Comparison of ENCODE assay signal across 22 cellular contexts in genomic region chr20:48730977-48731376, GRCh38.
DNase-seq lines count a peak whose midpoint lies in the region; ATAC-seq and TF ChIP-seq lines count a peak whose summit lies in the region.
"Had no signal": no experiment of that assay in that cellular context is flagged by ENCODE, and none has a peak within 500 bp of the region (broad histone marks: within the 10 kb centered on the region; RNA-seq: fewer than 3 reads in every experiment).

No MANE protein-coding gene starts in this region.

- POLR2A ChIA-PET in activated CD4-positive, alpha-beta T cell treated with anti-CD3 and anti-CD28 coated beads for 36 hours (lab: Charles Lee) = interaction anchor here (0.6 kb wide), 1 partner anchor 1048 kb away, joined by 3 read pairs; no protein-coding TSS in a partner anchor
- POLR2A ChIA-PET in activated CD4-positive, alpha-beta memory T cell treated with anti-CD3 and anti-CD28 coated beads, Interleukin-2, amount 10 ng/mL, durations not matched to agents 7 days and 5 days (lab: Charles Lee) = interaction anchor here (0.9 to 1.1 kb wide), 3 partner anchors 7 to 15 kb away, joined by 3 to 4 read pairs (median 4); no protein-coding TSS in a partner anchor

- CTCF ChIA-PET in activated CD4-positive, alpha-beta T cell treated with anti-CD3 and anti-CD28 coated beads for 36 hours (lab: Charles Lee) = no interaction called here
- CTCF ChIA-PET in activated CD4-positive, alpha-beta memory T cell treated with anti-CD3 and anti-CD28 coated beads, Interleukin-2, amount 10 ng/mL, durations not matched to agents 7 days and 5 days (lab: Charles Lee) = no interaction called here

- H3K4me1 Mint-ChIP-seq in activated CD4-positive, alpha-beta T cell treated with anti-CD3 and anti-CD28 coated beads for 36 hours = peaks cover 17% of the 10 kb centered on the region
- H3K4me1 Mint-ChIP-seq in activated CD4-positive, alpha-beta memory T cell treated with anti-CD3 and anti-CD28 coated beads, Interleukin-2, amount 10 ng/mL, durations not matched to agents 7 days and 5 days = peaks cover 40% of the 10 kb centered on the region
- H3K4me1 Mint-ChIP-seq in neural crest cell = peaks cover 58% of the 10 kb centered on the region

- no peaks in the 10 kb centered on the region for H3K9me3 ChIP-seq in left ventricle myocardium inferior (replicated peaks)

- peaks cover 43% of the 10 kb centered on the region for H3K4me1 ChIP-seq in left ventricle myocardium inferior

- H3K27me3 Mint-ChIP-seq in activated CD4-positive, alpha-beta T cell treated with anti-CD3 and anti-CD28 coated beads for 36 hours = no peaks in the 10 kb centered on the region
- no peaks in the 10 kb centered on the region for H3K27me3 Mint-ChIP-seq in activated CD4-positive, alpha-beta memory T cell treated with anti-CD3 and anti-CD28 coated beads, Interleukin-2, amount 10 ng/mL, durations not matched to agents 7 days and 5 days
- no peaks in the 10 kb centered on the region for H3K27me3 Mint-ChIP-seq in neural crest cell (ENCODE audit: low read depth)

- H3K27ac ChIP-seq in cingulate gyrus (ENCODE audit: low read depth, low read length) (peak overlapping the region; percentile 99), left ventricle myocardium inferior (replicated peaks) (no peak overlapping the region)

- H3K36me3 ChIP-seq in left ventricle myocardium inferior = peaks cover 7% of the 10 kb centered on the region

- no peaks in the 10 kb centered on the region for H3K9me3 Mint-ChIP-seq in activated CD4-positive, alpha-beta T cell treated with anti-CD3 and anti-CD28 coated beads for 36 hours (ENCODE audit: low read depth)
- no peaks in the 10 kb centered on the region for H3K9me3 Mint-ChIP-seq in activated CD4-positive, alpha-beta memory T cell treated with anti-CD3 and anti-CD28 coated beads, Interleukin-2, amount 10 ng/mL, durations not matched to agents 7 days and 5 days
- H3K9me3 Mint-ChIP-seq in neural crest cell = no peaks in the 10 kb centered on the region
- H3K9me3 Mint-ChIP-seq: activated T-helper 2 cell treated with anti-CD3 and anti-CD28 coated beads, Interferon-gamma antibody, Interleukin-2, Interleukin-4, amounts not matched to agents 10 μg/mL and 5 μg/mL and 100 μg/mL, durations not matched to agents 14 hours and 24 hours and 36 hours had no signal

- no peak for DNase-seq in activated CD4-positive, alpha-beta T cell treated with anti-CD3 and anti-CD28 coated beads for 36 hours
- DNase-seq in activated CD4-positive, alpha-beta T cell treated with anti-CD3 and anti-CD28 coated beads for 4 hours = no peak
- no peak for DNase-seq in activated CD4-positive, alpha-beta memory T cell treated with anti-CD3 and anti-CD28 coated beads, Interleukin-2, amount 10 ng/mL, durations not matched to agents 7 days and 5 days
- DNase-seq in neural crest cell (ENCODE audit: low read depth, low spot score) (no peak), left ventricle myocardium inferior (no peak), activated gamma-delta T cell treated with Interleukin-2 at 50 U/mL for 16 hours (no peak)
- DNase-seq: 8988T; activated CD4-positive, alpha-beta T cell treated with anti-CD3 and anti-CD28 coated beads for 1 hour; AML-193; Calu3; cortex of kidney; islet precursor cell; NCI-H1048; NCI-H187 treated with DMSO at 0.1 percent for 48 hours; NCI-H526; SHP77 treated with DMSO at 0.1 percent for 48 hours had no signal

- no peak for ATAC-seq in activated CD4-positive, alpha-beta T cell treated with anti-CD3 and anti-CD28 coated beads for 36 hours
- ATAC-seq in GM18511 (IDR thresholded peaks at IDR 0.05; ENCODE audit: unreplicated experiment) = no peak
- ATAC-seq: GM12878, Panc1 had no signal

- intact Hi-C loops in activated CD4-positive, alpha-beta T cell treated with anti-CD3 and anti-CD28 coated beads for 36 hours (cut with DNase I, micrococcal nuclease) = no loop called here
- intact Hi-C loops in left ventricle myocardium inferior (cut with micrococcal nuclease) = no loop called here

- TF ChIP-seq CTCF in neural crest cell (conservative IDR thresholded peaks at IDR 0.05) = no peak
- no peak for TF ChIP-seq CTCF in left ventricle myocardium inferior (IDR thresholded peaks at IDR 0.05; ENCODE audit: borderline replicate concordance)

- H3K4me3 ChIP-seq in left ventricle myocardium inferior = no peak overlapping the region
- H3K4me3 ChIP-seq: GM12878, lung had no signal

- peak overlapping the region; percentile 0 for H3K27ac Mint-ChIP-seq in activated CD4-positive, alpha-beta T cell treated with anti-CD3 and anti-CD28 coated beads for 36 hours
- peak overlapping the region; percentile 56 for H3K27ac Mint-ChIP-seq in activated CD4-positive, alpha-beta memory T cell treated with anti-CD3 and anti-CD28 coated beads, Interleukin-2, amount 10 ng/mL, durations not matched to agents 7 days and 5 days
- peak overlapping the region; percentile 64 for H3K27ac Mint-ChIP-seq in neural crest cell (ENCODE audit: unreplicated experiment)
- H3K27ac Mint-ChIP-seq: activated T-helper 2 cell treated with anti-CD3 and anti-CD28 coated beads, Interferon-gamma antibody, Interleukin-2, Interleukin-4, amounts not matched to agents 10 μg/mL and 5 μg/mL and 100 μg/mL, durations not matched to agents 14 hours and 24 hours and 36 hours had no signal

- peaks cover 18% of the 10 kb centered on the region for H3K36me3 Mint-ChIP-seq in activated CD4-positive, alpha-beta T cell treated with anti-CD3 and anti-CD28 coated beads for 36 hours (ENCODE audit: low read depth)
- H3K36me3 Mint-ChIP-seq in activated CD4-positive, alpha-beta memory T cell treated with anti-CD3 and anti-CD28 coated beads, Interleukin-2, amount 10 ng/mL, durations not matched to agents 7 days and 5 days (ENCODE audit: low read depth) = peaks cover 79% of the 10 kb centered on the region
- peaks cover 32% of the 10 kb centered on the region for H3K36me3 Mint-ChIP-seq in neural crest cell (ENCODE audit: low read depth)

- H3K27me3 ChIP-seq in left ventricle myocardium inferior (ENCODE audit: low read depth) = no peaks in the 10 kb centered on the region

- H3K4me3 Mint-ChIP-seq in activated CD4-positive, alpha-beta T cell treated with anti-CD3 and anti-CD28 coated beads for 36 hours = no peak overlapping the region
- no peak overlapping the region for H3K4me3 Mint-ChIP-seq in activated CD4-positive, alpha-beta memory T cell treated with anti-CD3 and anti-CD28 coated beads, Interleukin-2, amount 10 ng/mL, durations not matched to agents 7 days and 5 days
- H3K4me3 Mint-ChIP-seq in neural crest cell = no peak overlapping the region

Comparison
In these comparisons a context has a peak if more than half of its experiments do, and no peak if none do; other contexts are left out.
1. H3K27ac Mint-ChIP-seq: peak in every context shown above with its lines; median percentile 64 in neural crest cell; 56 in activated CD4-positive, alpha-beta memory T cell treated with anti-CD3 and anti-CD28 coated beads, Interleukin-2, amount 10 ng/mL, durations not matched to agents 7 days and 5 days; 0 in activated CD4-positive, alpha-beta T cell treated with anti-CD3 and anti-CD28 coated beads for 36 hours.